In genomic region chr1:208045410-208046252, GRCh38 we compare ENCODE assay signal across 13 cellular contexts.
DNase-seq lines count a peak whose midpoint lies in the region; ATAC-seq and TF ChIP-seq lines count a peak whose summit lies in the region.
"Had no signal": no experiment of that assay in that cellular context is flagged by ENCODE, and none has a peak within 500 bp of the region (broad histone marks: within the 10 kb centered on the region; RNA-seq: fewer than 3 reads in every experiment).

No MANE protein-coding gene starts in this region.

- DNase-seq in epithelial cell of proximal tubule (ENCODE audit: low read depth) (no peak), tibial artery (no peak), glomerular visceral epithelial cell (ENCODE audit: extremely low spot score) (no peak), activated gamma-delta T cell (lab: John Stamatoyannopoulos, UW) (no peak), heart right ventricle (no peak)
- DNase-seq: activated CD4-positive, alpha-beta memory T cell treated with anti-CD3 and anti-CD28 coated beads for 36 hours; CD4-positive, alpha-beta memory T cell; islet precursor cell; NCI-H1417 treated with DMSO at 0.1 percent for 48 hours; NCI-H524 treated with DMSO at 0.1 percent for 48 hours; stimulated activated CD4-positive, alpha-beta T cell treated with anti-CD3 and anti-CD28 coated beads, Interleukin-4, amount 100 ng/mL, for 1 hour had no signal

- H3K27ac ChIP-seq in OCI-LY3 (ENCODE audit: low read length) (no peak overlapping the region), tibial artery (peak overlapping the region; percentile 75 to 87), heart right ventricle (peak overlapping the region in 1 of 10 donors; percentile 1)

- H3K27me3 ChIP-seq in OCI-LY3 (ENCODE audit: low read depth, low read length) (no peaks in the 10 kb centered on the region), tibial artery (no peaks in the 10 kb centered on the region), heart right ventricle (no peaks in the 10 kb centered on the region)

- H3K4me3 ChIP-seq in OCI-LY3 (ENCODE audit: low read length), result no peak overlapping the region
- H3K4me3 ChIP-seq in epithelial cell of proximal tubule (ENCODE audit: low read depth, low read length), result no peak overlapping the region
- H3K4me3 ChIP-seq in tibial artery, result no peak overlapping the region
- no peak overlapping the region for H3K4me3 ChIP-seq in heart right ventricle

- H3K79me2 ChIP-seq in OCI-LY3 (ENCODE audit: low read length), result no peaks in the 10 kb centered on the region

- H2AFZ ChIP-seq in OCI-LY3 (ENCODE audit: low read depth, low read length), result no peak overlapping the region

- peaks cover 3% of the 10 kb centered on the region for H3K36me3 ChIP-seq in OCI-LY3 (replicated peaks; ENCODE audit: low read depth, low read length)
- peaks cover 39 to 62% (median 58%) of the 10 kb centered on the region in 3 donors for H3K36me3 ChIP-seq in tibial artery
- H3K36me3 ChIP-seq in heart right ventricle, result peaks cover 0 to 97% (median 30%) of the 10 kb centered on the region in 9 donors

- no peak overlapping the region for H3K4me2 ChIP-seq in OCI-LY3 (ENCODE audit: low read length)

- peak; percentile 20 for TF ChIP-seq CTCF in GM12873 (IDR thresholded peaks at IDR 0.05; ENCODE audit: insufficient read depth, low read depth, low read length, missing control alignments)
- peak; percentile 10; the same call in 1 of the 2 replicates for TF ChIP-seq CTCF in OCI-LY3 (IDR thresholded peaks at IDR 0.05; ENCODE audit: low read depth, low read length)
- TF ChIP-seq CTCF in epithelial cell of proximal tubule (conservative IDR thresholded peaks at IDR 0.05; ENCODE audit: low read depth, low read length), result peak; percentile 84
- no peak for TF ChIP-seq CTCF in tibial artery (IDR thresholded peaks at IDR 0.05)
- TF ChIP-seq CTCF in heart right ventricle (IDR thresholded peaks at IDR 0.05), result no peak

- no peak for ATAC-seq in heart right ventricle

- no peak overlapping the region for H3K9ac ChIP-seq in OCI-LY3 (ENCODE audit: low read length)

- intact Hi-C loops in tibial artery (cut with DNase I; ENCODE audit: low total_unique reads), result no loop called here
- intact Hi-C loops in heart right ventricle (cut with DNase I), result no loop called here

- H3K4me1 ChIP-seq in OCI-LY3 (ENCODE audit: low read length) (no peaks in the 10 kb centered on the region), tibial artery (peaks cover 5 to 41% (median 30%) of the 10 kb centered on the region in 4 donors), heart right ventricle (peaks cover 0 to 30% (median 24%) of the 10 kb centered on the region in 9 donors)

- no peaks in the 10 kb centered on the region for H4K20me1 ChIP-seq in OCI-LY3 (ENCODE audit: insufficient read depth, low read length)

- H3K9me3 ChIP-seq in OCI-LY3 (ENCODE audit: insufficient read depth, low read length) (no peaks in the 10 kb centered on the region), tibial artery (no peaks in the 10 kb centered on the region), heart right ventricle (no peaks in the 10 kb centered on the region)

- 91 to 93% methylated on average over 16 of the region's 16 CpGs for WGBS in heart right ventricle, 2 donors

Comparison
In these comparisons a context has a peak if more than half of its experiments do, and no peak if none do; other contexts are left out.
1. CTCF ChIP-seq: peak in GM12873 (single experiment), OCI-LY3 (single experiment) and epithelial cell of proximal tubule (single experiment); none in tibial artery (0 of 2) and heart right ventricle (0 of 9).